21 cellular contexts compared by ENCODE assay signal in the genomic region with DNA sequence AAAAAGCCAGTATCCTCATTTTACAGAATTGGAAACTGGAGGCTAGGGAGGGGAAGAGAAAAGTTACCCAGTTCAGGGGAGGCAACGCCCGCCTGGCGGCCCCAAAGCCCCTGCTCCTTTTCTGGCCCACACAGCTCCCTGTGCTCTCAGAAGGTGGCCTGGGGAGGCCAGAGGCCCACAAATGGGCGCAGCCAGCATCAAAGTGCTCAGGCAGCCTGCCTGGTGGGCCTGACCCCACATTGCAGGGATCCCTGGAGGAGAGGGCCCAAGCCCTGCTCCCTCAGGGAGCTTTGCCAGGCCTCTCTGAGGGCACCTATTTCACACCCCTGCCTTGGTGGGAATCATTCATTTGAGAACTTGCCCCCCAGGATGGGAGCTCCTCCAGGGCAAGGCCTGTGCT. TPM values are rescaled to one million over a fixed set of nuclear protein-coding genes. Genes with fewer than 3 reads are reported as not detected.
DNase-seq lines count a peak whose midpoint lies in the region; TF ChIP-seq lines count a peak whose summit lies in the region.
"Had no signal": no experiment of that assay in that cellular context is flagged by ENCODE, and none has a peak within 500 bp of the region (broad histone marks: within the 10 kb centered on the region; RNA-seq: fewer than 3 reads in every experiment).

No MANE protein-coding gene starts in this region.

- no peak overlapping the region for H3K27ac Mint-ChIP-seq in neural progenitor cell

- H2AK5ac ChIP-seq in neuronal stem cell (ENCODE audit: low read depth, low read length): no peak overlapping the region

- H4K20me1 ChIP-seq in mammary epithelial cell (ENCODE audit: insufficient read depth, low read length): no peaks in the 10 kb centered on the region
- no peaks in the 10 kb centered on the region for H4K20me1 ChIP-seq in neural progenitor cell (ENCODE audit: low read depth)

- no peak for TF ChIP-seq POLR2A in breast epithelium (IDR thresholded peaks at IDR 0.05)

- H3K4me3 ChIP-seq in breast epithelium: no peak overlapping the region
- no peak overlapping the region for H3K4me3 ChIP-seq in mammary epithelial cell (replicated peaks in 1 of 3; ENCODE audit: insufficient read depth in 1 of 3, low read depth in 2 of 3, low read length in 3 of 3)
- H3K4me3 ChIP-seq in neuronal stem cell (ENCODE audit: low read length in 2 of 2): no peak overlapping the region
- no peak overlapping the region for H3K4me3 ChIP-seq in neural progenitor cell
- no peak overlapping the region for H3K4me3 ChIP-seq in SJCRH30

- H3K4me1 ChIP-seq in breast epithelium (peaks cover 0 to 4% of the 10 kb centered on the region in 2 donors), mammary epithelial cell (ENCODE audit: insufficient read depth, low read length) (no peaks in the 10 kb centered on the region), neuronal stem cell (ENCODE audit: control insufficient read depth in 2 of 2, insufficient read depth in 1 of 2, low read depth in 1 of 2, low read length in 2 of 2) (peaks cover 8 to 10% of the 10 kb centered on the region in 2 donors), neural progenitor cell (no peaks in the 10 kb centered on the region), SJCRH30 (peaks cover 30% of the 10 kb centered on the region)

- no peak overlapping the region for H4K8ac ChIP-seq in neuronal stem cell (ENCODE audit: low read depth, low read length)

- no peaks in the 10 kb centered on the region for H3K36me3 Mint-ChIP-seq in neural progenitor cell

- no peaks in the 10 kb centered on the region for H3F3A ChIP-seq in neural progenitor cell (ENCODE audit: low read depth)

- H3K27me3 Mint-ChIP-seq in neural progenitor cell (ENCODE audit: insufficient read depth, low read depth): peaks cover 6% of the 10 kb centered on the region

- no peak overlapping the region for H3K14ac ChIP-seq in neuronal stem cell (ENCODE audit: low read length)

- BruUV-seq in mammary epithelial cell (replicated peaks; lab: Mats Ljungman, UMichigan): no TSS peak

- H3K9me3 ChIP-seq in breast epithelium (no peaks in the 10 kb centered on the region), mammary epithelial cell (replicated peaks; ENCODE audit: insufficient read depth, low read length) (no peaks in the 10 kb centered on the region), neuronal stem cell (replicated peaks in 1 of 2; ENCODE audit: control insufficient read depth in 2 of 2, insufficient read depth in 1 of 2, low read depth in 1 of 2, low read length in 2 of 2) (peaks cover 0 to 2% of the 10 kb centered on the region in 2 donors), neural progenitor cell (ENCODE audit: low read depth) (no peaks in the 10 kb centered on the region), SJCRH30 (replicated peaks) (no peaks in the 10 kb centered on the region)

- no peaks in the 10 kb centered on the region for H3K79me2 ChIP-seq in mammary epithelial cell (ENCODE audit: insufficient read depth, low read length)
- H3K79me2 ChIP-seq in neural progenitor cell (ENCODE audit: low read depth): no peaks in the 10 kb centered on the region

- H3K79me1 ChIP-seq in neuronal stem cell (ENCODE audit: low read depth, low read length): no peaks in the 10 kb centered on the region

- in situ Hi-C loops in mammary epithelial cell (cut with MboI; ENCODE audit: low sequenced_read_pairs in 2 of 2): no loop called here

- dilution Hi-C loops in mammary epithelial cell (cut with HindIII; ENCODE audit: low sequenced_read_pairs): no loop called here

- H3K27me3 ChIP-seq in breast epithelium (no peaks in the 10 kb centered on the region), mammary epithelial cell (ENCODE audit: insufficient read depth, low read length) (no peaks in the 10 kb centered on the region), neuronal stem cell (ENCODE audit: control insufficient read depth in 3 of 3, insufficient read depth in 3 of 3, low read depth in 1 of 3, low read length in 3 of 3) (no peaks in the 10 kb centered on the region), neural progenitor cell (no peaks in the 10 kb centered on the region), SJCRH30 (no peaks in the 10 kb centered on the region)

- no peak overlapping the region for H3K9ac ChIP-seq in mammary epithelial cell (ENCODE audit: insufficient read depth, low read length)
- no peak overlapping the region for H3K9ac ChIP-seq in neuronal stem cell (ENCODE audit: low read depth, low read length, poor library complexity)
- H3K9ac ChIP-seq in neural progenitor cell: no peak overlapping the region

- no peak for DNase-seq in breast epithelium (ENCODE audit: low spot score in 2 of 2)
- DNase-seq in mammary epithelial cell: no peak
- no peak for DNase-seq in neuronal stem cell (ENCODE audit: low spot score)
- no peak for DNase-seq in neural progenitor cell (ENCODE audit: low spot score)
- DNase-seq in SJCRH30: no peak
- DNase-seq in mucosa of gallbladder (ENCODE audit: low spot score): no peak
- DNase-seq: COR-L47, DMS 273 treated with DMSO at 0.1 percent for 48 hours, DND-41, H7, KBM-7, NCI-H1105 treated with DMSO at 0.1 percent for 48 hours, NCI-H1694 treated with DMSO at 0.1 percent for 48 hours, NCI-H226, NCI-H524, NCI-H82, OCI-M1, RPMI8226 had no signal

- H2BK12ac ChIP-seq in neuronal stem cell (ENCODE audit: low read length): no peak overlapping the region

- no peak overlapping the region for H4K91ac ChIP-seq in neuronal stem cell (ENCODE audit: low read depth, low read length, poor library complexity)

- no peak overlapping the region for H3K18ac ChIP-seq in neuronal stem cell (ENCODE audit: low read length)

- peak overlapping the region; percentile 3 for H3K23ac ChIP-seq in neuronal stem cell (ENCODE audit: low read depth, low read length, poor library complexity)

- no peaks in the 10 kb centered on the region for H3K36me3 ChIP-seq in breast epithelium
- no peaks in the 10 kb centered on the region for H3K36me3 ChIP-seq in mammary epithelial cell (ENCODE audit: insufficient read depth, low read length)
- H3K36me3 ChIP-seq in neuronal stem cell (replicated peaks in 1 of 2; ENCODE audit: control insufficient read depth in 2 of 2, insufficient read depth in 2 of 2, low read length in 2 of 2): no peaks in the 10 kb centered on the region
- no peaks in the 10 kb centered on the region for H3K36me3 ChIP-seq in neural progenitor cell
- peaks cover 26% of the 10 kb centered on the region for H3K36me3 ChIP-seq in SJCRH30

- intact Hi-C loops in breast epithelium (cut with DNase I; ENCODE audit: low total_unique reads) (no loop called here), mammary epithelial cell (cut with micrococcal nuclease) (loop anchor here (2.0 kb wide), 1 partner anchor 16 kb away; no protein-coding TSS in a partner anchor)

- no peak overlapping the region for H3K4me3 Mint-ChIP-seq in neural progenitor cell

- H3K9me3 Mint-ChIP-seq in neural progenitor cell: no peaks in the 10 kb centered on the region

- WGBS in mammary epithelial cell (ENCODE audit: low coverage, missing lambda C conversion rate): 89% methylated on average over 4 of the region's 4 CpGs
- no CpG with 5 or more reads among the region's 4 CpGs for WGBS in neuronal stem cell (ENCODE audit: extremely low coverage in 2 of 2, insufficient read length in 2 of 2, insufficient replicate concordance in 1 of 2), 2 donors

- no peak for TF ChIP-seq CTCF in breast epithelium (IDR thresholded peaks at IDR 0.05)
- no peak for TF ChIP-seq CTCF in mammary epithelial cell (conservative IDR thresholded peaks at IDR 0.05 in 1 of 2, IDR thresholded peaks at IDR 0.05 in 1 of 2; ENCODE audit: extremely low read depth in 1 of 2, insufficient read depth in 1 of 2, low read depth in 1 of 2, low read length in 2 of 2)
- no peak for TF ChIP-seq CTCF in neural progenitor cell (IDR thresholded peaks at IDR 0.05)

- no peak overlapping the region for H2AFZ ChIP-seq in mammary epithelial cell (ENCODE audit: low read depth, low read length)
- no peak overlapping the region for H2AFZ ChIP-seq in neuronal stem cell (ENCODE audit: low read length)
- H2AFZ ChIP-seq in neural progenitor cell (replicated peaks): no peak overlapping the region

- no peak overlapping the region for H2BK5ac ChIP-seq in neuronal stem cell (ENCODE audit: low read length)

- no peak overlapping the region for H2BK15ac ChIP-seq in neuronal stem cell (ENCODE audit: low read length)

- H2BK120ac ChIP-seq in neuronal stem cell (ENCODE audit: low read depth, low read length): no peak overlapping the region

- no peak overlapping the region for H3K4ac ChIP-seq in neuronal stem cell (ENCODE audit: low read length)

- H3K4me2 ChIP-seq in mammary epithelial cell (ENCODE audit: insufficient read depth, low read depth, low read length) (no peak overlapping the region), neuronal stem cell (ENCODE audit: insufficient read depth, low read length, poor library complexity, severe bottlenecking) (no peak overlapping the region), neural progenitor cell (no peak overlapping the region)

- peaks cover 20% of the 10 kb centered on the region for H3K4me1 Mint-ChIP-seq in neural progenitor cell

- CTCF ChIA-PET in mammary epithelial cell (lab: Charles Lee; ENCODE audit: low non-redundant PET): interaction anchor here (0.5 kb wide), 1 partner anchor 583 kb away, joined by 3 read pairs; no protein-coding TSS in a partner anchor

- peak overlapping the region; percentile 50 to 99 for H3K27ac ChIP-seq in breast epithelium
- H3K27ac ChIP-seq in mammary epithelial cell (ENCODE audit: insufficient read depth, low read depth, low read length): no peak overlapping the region
- H3K27ac ChIP-seq in cingulate gyrus (ENCODE audit: low read depth, low read length): peak overlapping the region; percentile 24
- no peak overlapping the region for H3K27ac ChIP-seq in neuronal stem cell (replicated peaks; ENCODE audit: low read length)
- peak overlapping the region; percentile 7 for H3K27ac ChIP-seq in temporal lobe (ENCODE audit: low read depth, low read length)
- no peak overlapping the region for H3K27ac ChIP-seq in neural progenitor cell
- H3K27ac ChIP-seq in SJCRH30: no peak overlapping the region
- H3K27ac ChIP-seq: 22Rv1 had no signal

RNA-seq across cellular contexts. Expression of gene ARRB1, which starts 42.5 kb away (rescaled TPM):
- 10 to 100 TPM; 31.2 to 64.0 (median 42.3) TPM for total RNA-seq in breast epithelium
- total RNA-seq in mammary epithelial cell: 1 to 10 TPM; 3.9 to 5.3 TPM
- 5.4 TPM for polyA plus RNA-seq in mammary epithelial cell
- 9.9 TPM for polyA minus RNA-seq in mammary epithelial cell
- 6.6 TPM for polyA plus RNA-seq in neuronal stem cell (2013, experiment 1 of 2)
- polyA plus RNA-seq in neuronal stem cell (2013, experiment 2 of 2): 6.3 TPM
- 49.4 TPM for total RNA-seq in temporal lobe
- 1.0 and 1.8 TPM in 2 replicates for total RNA-seq in neural progenitor cell (ENCODE audit: low replicate concordance)
- total RNA-seq in SJCRH30 (2014; rRNA removed; shearing (Covaris generic)): 112 and 121 TPM in 2 replicates
- total RNA-seq in mucosa of gallbladder: 57.7 TPM

Comparison
In these comparisons a context has a peak if more than half of its experiments do, and no peak if none do; other contexts are left out.
1. H3K27ac ChIP-seq: peak in breast epithelium (2 of 2), cingulate gyrus (single experiment) and temporal lobe (single experiment); none in mammary epithelial cell (single experiment), neuronal stem cell (single experiment), neural progenitor cell (single experiment) and SJCRH30 (single experiment).